ENCODE assay signal across 18 cellular contexts in the genomic region with DNA sequence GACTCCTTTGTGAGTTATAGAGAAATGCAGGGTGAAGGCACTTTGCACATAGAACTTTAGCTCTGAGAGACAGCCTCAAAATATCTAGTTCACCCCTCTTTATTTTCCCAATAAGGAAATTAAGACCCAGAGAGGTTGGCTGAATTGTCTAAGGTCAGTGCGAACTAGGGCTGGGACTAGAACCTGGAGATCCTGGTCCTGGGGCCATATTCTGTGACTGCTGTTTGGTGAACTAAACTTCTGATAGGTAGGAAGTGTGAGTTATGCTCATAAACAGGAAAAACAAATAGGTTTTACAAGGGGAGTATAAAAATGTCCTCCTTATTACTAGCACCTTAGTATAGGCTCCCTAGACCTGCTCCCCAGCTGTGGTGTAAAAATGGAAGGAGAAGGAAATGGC. TPM values are rescaled to one million over a fixed set of nuclear protein-coding genes. Genes with fewer than 3 reads are reported as not detected.
DNase-seq lines count a peak whose midpoint lies in the region; ATAC-seq and TF ChIP-seq lines count a peak whose summit lies in the region.
"Had no signal": no experiment of that assay in that cellular context is flagged by ENCODE, and none has a peak within 500 bp of the region (broad histone marks: within the 10 kb centered on the region; RNA-seq: fewer than 3 reads in every experiment).

No MANE protein-coding gene starts in this region.

- H3K36me3 Mint-ChIP-seq in T-helper 1 cell treated with Interleukin-12 subunit alpha and Interleukin-12 subunit beta and Interleukin-4 antibody, amounts not matched to agents 30 μg/mL and 1 μg/mL, for 36 hours (ENCODE audit: low read depth): peaks cover 87% of the 10 kb centered on the region
- H3K36me3 Mint-ChIP-seq in activated CD4-positive, alpha-beta memory T cell treated with anti-CD3 and anti-CD28 coated beads, Interleukin-2, amount 10 ng/mL, durations not matched to agents 7 days and 5 days (ENCODE audit: low read depth): peaks cover 92% of the 10 kb centered on the region
- H3K36me3 Mint-ChIP-seq: brain had no signal

- H3K36me3 ChIP-seq in mucosa of descending colon (ENCODE audit: low read depth): no peaks in the 10 kb centered on the region
- H3K36me3 ChIP-seq: esophagus squamous epithelium, heart left ventricle, ovary had no signal

- no peaks in the 10 kb centered on the region for H3K27me3 Mint-ChIP-seq in T-helper 1 cell treated with Interleukin-12 subunit alpha and Interleukin-12 subunit beta and Interleukin-4 antibody, amounts not matched to agents 30 μg/mL and 1 μg/mL, for 36 hours (ENCODE audit: low read depth)
- H3K27me3 Mint-ChIP-seq in activated CD4-positive, alpha-beta memory T cell treated with anti-CD3 and anti-CD28 coated beads, Interleukin-2, amount 10 ng/mL, durations not matched to agents 7 days and 5 days: no peaks in the 10 kb centered on the region

- peak overlapping the region; percentile 84 for H3K27ac Mint-ChIP-seq in T-helper 1 cell treated with Interleukin-12 subunit alpha and Interleukin-12 subunit beta and Interleukin-4 antibody, amounts not matched to agents 30 μg/mL and 1 μg/mL, for 36 hours
- peak overlapping the region; percentile 87 for H3K27ac Mint-ChIP-seq in activated CD4-positive, alpha-beta memory T cell treated with anti-CD3 and anti-CD28 coated beads, Interleukin-2, amount 10 ng/mL, durations not matched to agents 7 days and 5 days
- H3K27ac Mint-ChIP-seq: brain, HFFc6 had no signal

- TF ChIP-seq CTCF in GM12865 (IDR thresholded peaks at IDR 0.05; ENCODE audit: insufficient read depth, low read depth, low read length, missing control alignments): no peak
- no peak for TF ChIP-seq CTCF in mucosa of descending colon (IDR thresholded peaks at IDR 0.05)

- peak overlapping the region; percentile 72 for H3K4me3 Mint-ChIP-seq in T-helper 1 cell treated with Interleukin-12 subunit alpha and Interleukin-12 subunit beta and Interleukin-4 antibody, amounts not matched to agents 30 μg/mL and 1 μg/mL, for 36 hours
- H3K4me3 Mint-ChIP-seq in activated CD4-positive, alpha-beta memory T cell treated with anti-CD3 and anti-CD28 coated beads, Interleukin-2, amount 10 ng/mL, durations not matched to agents 7 days and 5 days: peak overlapping the region; percentile 68
- H3K4me3 Mint-ChIP-seq: brain, HFFc6 had no signal

- peaks cover 86% of the 10 kb centered on the region for H3K4me1 Mint-ChIP-seq in T-helper 1 cell treated with Interleukin-12 subunit alpha and Interleukin-12 subunit beta and Interleukin-4 antibody, amounts not matched to agents 30 μg/mL and 1 μg/mL, for 36 hours (ENCODE audit: low read depth)
- peaks cover 93% of the 10 kb centered on the region for H3K4me1 Mint-ChIP-seq in activated CD4-positive, alpha-beta memory T cell treated with anti-CD3 and anti-CD28 coated beads, Interleukin-2, amount 10 ng/mL, durations not matched to agents 7 days and 5 days

- no peaks in the 10 kb centered on the region for H3K9me3 ChIP-seq in mucosa of descending colon
- H3K9me3 ChIP-seq: esophagus squamous epithelium, heart left ventricle, ovary had no signal

- no peaks in the 10 kb centered on the region for H3K4me1 ChIP-seq in mucosa of descending colon (ENCODE audit: low read depth)

- no peaks in the 10 kb centered on the region for H3K9me3 Mint-ChIP-seq in T-helper 1 cell treated with Interleukin-12 subunit alpha and Interleukin-12 subunit beta and Interleukin-4 antibody, amounts not matched to agents 30 μg/mL and 1 μg/mL, for 36 hours
- no peaks in the 10 kb centered on the region for H3K9me3 Mint-ChIP-seq in activated CD4-positive, alpha-beta memory T cell treated with anti-CD3 and anti-CD28 coated beads, Interleukin-2, amount 10 ng/mL, durations not matched to agents 7 days and 5 days
- H3K9me3 Mint-ChIP-seq: brain, HFFc6 had no signal

- CTCF ChIA-PET in activated CD4-positive, alpha-beta memory T cell treated with anti-CD3 and anti-CD28 coated beads, Interleukin-2, amount 10 ng/mL, durations not matched to agents 7 days and 5 days (lab: Charles Lee): interaction anchor here (0.8 kb wide), 1 partner anchor 20 kb away, joined by 3 read pairs; no protein-coding TSS in a partner anchor

- intact Hi-C loops in mucosa of descending colon (cut with DNase I, micrococcal nuclease): no loop called here

- POLR2A ChIA-PET in activated CD4-positive, alpha-beta memory T cell treated with anti-CD3 and anti-CD28 coated beads, Interleukin-2, amount 10 ng/mL, durations not matched to agents 7 days and 5 days (lab: Charles Lee): interaction anchor here (0.8 to 12.3 kb wide), 12 partner anchors 5 to 786 kb away, joined by 3 to 707 read pairs (median 6); partner anchors contain the start of gene DAD1

- DNase-seq in T-helper 1 cell (no peak), GM12865 (ENCODE audit: low read depth) (no peak), mucosa of descending colon (no peak), SHP77 (lab: John Stamatoyannopoulos, UW) (no peak)
- no peak for DNase-seq in activated CD4-positive, alpha-beta memory T cell treated with anti-CD3 and anti-CD28 coated beads, Interleukin-2, amount 10 ng/mL, durations not matched to agents 7 days and 5 days
- DNase-seq: EL, esophagus squamous epithelium, heart left ventricle, HFFc6, Karpas-422, midbrain, NCI-H146, ovary had no signal

- H3K4me3 ChIP-seq in GM12865 (ENCODE audit: low read depth, low read length) (peak overlapping the region; percentile 56), mucosa of descending colon (no peak overlapping the region)
- H3K4me3 ChIP-seq: esophagus squamous epithelium, ovary, SK-N-MC had no signal

- ATAC-seq in mucosa of descending colon (peak; percentile 37), HG03565 (IDR thresholded peaks at IDR 0.05; ENCODE audit: unreplicated experiment) (no peak), GM18868 (IDR thresholded peaks at IDR 0.05; ENCODE audit: unreplicated experiment) (no peak)
- ATAC-seq: heart left ventricle had no signal

RNA-seq across cellular contexts. Expression of gene DAD1, which starts 53.9 kb away (rescaled TPM):
- total RNA-seq in activated CD4-positive, alpha-beta memory T cell treated with anti-CD3 and anti-CD28 coated beads, Interleukin-2, amount 10 ng/mL, durations not matched to agents 7 days and 5 days: 100 to 1,000 TPM; 160 to 167 TPM
- total RNA-seq in mucosa of descending colon: 100 to 1,000 TPM; 124 to 148 (median 140) TPM
